19 cellular contexts compared by ENCODE assay signal in genomic region chr13:93145199-93145598, GRCh38.
DNase-seq lines count a peak whose midpoint lies in the region; ATAC-seq, FAIRE-seq and TF ChIP-seq lines count a peak whose summit lies in the region.
"Had no signal": no experiment of that assay in that cellular context is flagged by ENCODE, and none has a peak within 500 bp of the region (broad histone marks: within the 10 kb centered on the region; RNA-seq: fewer than 3 reads in every experiment).

No MANE protein-coding gene starts in this region.

- WGBS in H9 (ENCODE audit: extremely low coverage, insufficient read length, low lambda C conversion rate): no CpG with 5 or more reads among the region's 2 CpGs
- WGBS in hepatocyte (ENCODE audit: low lambda C conversion rate, missing lambda C conversion rate): 69% methylated on average over 2 of the region's 2 CpGs

- no peak overlapping the region for H3K23ac ChIP-seq in H9 (ENCODE audit: insufficient read length, low read depth, low read length)

- H3K4me2 ChIP-seq in H9 (ENCODE audit: insufficient read depth, insufficient read length, low read length) (no peak overlapping the region), hepatocyte (no peak overlapping the region)
- H3K4me2 ChIP-seq: BLaER1 treated with 17β-estradiol and CSF1 and Interleukin-3, amounts not matched to agents 10 nM and 100 nM; SK-N-SH had no signal

- H3K23me2 ChIP-seq in H9 (ENCODE audit: insufficient read length, low read depth, low read length, poor library complexity, severe bottlenecking): no peaks in the 10 kb centered on the region

- H3K9me3 Mint-ChIP-seq in H9: no peaks in the 10 kb centered on the region
- peaks cover 8% of the 10 kb centered on the region; the same call in 1 of the 2 replicates for H3K9me3 Mint-ChIP-seq in WTC11
- H3K9me3 Mint-ChIP-seq in CD14-positive monocyte: peaks cover 0 to 7% (median 5%) of the 10 kb centered on the region in 7 donors

- no peak overlapping the region for H3K4ac ChIP-seq in H9 (ENCODE audit: low read depth, low read length)

- no peak overlapping the region for H3K56ac ChIP-seq in H9 (ENCODE audit: insufficient read length, low read depth, low read length)

- no peak overlapping the region for H4K91ac ChIP-seq in H9 (ENCODE audit: insufficient read length, low read depth, low read length)

- CTCF ChIA-PET in WTC11 (lab: Charles Lee): no interaction called here

- TF ChIP-seq CTCF in H9 (conservative IDR thresholded peaks at IDR 0.05): no peak
- no peak for TF ChIP-seq CTCF in WTC11 (IDR thresholded peaks at IDR 0.05)
- TF ChIP-seq CTCF in hepatocyte (IDR thresholded peaks at IDR 0.05; ENCODE audit: poor library complexity): no peak
- TF ChIP-seq CTCF in CD14-positive monocyte (IDR thresholded peaks at IDR 0.05): no peak
- no peak for TF ChIP-seq CTCF in D721Med (IDR thresholded peaks at IDR 0.05; ENCODE audit: insufficient read depth, missing control alignments)

- H3K18ac ChIP-seq in H9 (ENCODE audit: insufficient read length, low read depth, low read length): no peak overlapping the region

- no peaks in the 10 kb centered on the region for H3K36me3 Mint-ChIP-seq in H9 (ENCODE audit: insufficient read depth in 1 of 3, low read depth in 3 of 3)
- H3K36me3 Mint-ChIP-seq in WTC11: 0 out of 2 replicates have a peak, but pooled peaks cover 4% of the 10 kb centered on the region
- no peaks in the 10 kb centered on the region for H3K36me3 Mint-ChIP-seq in CD14-positive monocyte
- H3K36me3 Mint-ChIP-seq: CD8-positive, alpha-beta memory T cell had no signal

- H3K9ac ChIP-seq in H9 (ENCODE audit: extremely low read depth, insufficient read length, low read length): no peak overlapping the region
- H3K9ac ChIP-seq: BLaER1 treated with 17β-estradiol and CSF1 and Interleukin-3, amounts not matched to agents 10 nM and 100 nM; SK-N-SH had no signal

- H3K36me3 ChIP-seq in hepatocyte (replicated peaks; ENCODE audit: insufficient read depth, low read depth): no peaks in the 10 kb centered on the region
- H3K36me3 ChIP-seq: BLaER1 treated with 17β-estradiol and CSF1 and Interleukin-3, amounts not matched to agents 10 nM and 100 nM had no signal

- FAIRE-seq in D721Med (lab: Jason Lieb, UNC): no peak

- POLR2A ChIA-PET in WTC11 (lab: Charles Lee): no interaction called here

- H3K79me1 ChIP-seq in H9 (ENCODE audit: insufficient read depth, low read depth, low read length, poor library complexity, severe bottlenecking): no peaks in the 10 kb centered on the region

- H2AK5ac ChIP-seq in H9 (ENCODE audit: insufficient read length, low read length): no peak overlapping the region

- H3K27me3 Mint-ChIP-seq in H9 (ENCODE audit: low read depth) (no peaks in the 10 kb centered on the region), WTC11 (ENCODE audit: low read depth) (peaks cover 34% of the 10 kb centered on the region), CD14-positive monocyte (ENCODE audit: low read depth in 3 of 3) (no peaks in the 10 kb centered on the region)
- H3K27me3 Mint-ChIP-seq: CD8-positive, alpha-beta memory T cell had no signal

- peak overlapping the region; percentile 91 for H2AFZ ChIP-seq in H9 (ENCODE audit: low read length)
- no peak overlapping the region for H2AFZ ChIP-seq in hepatocyte

- H4K8ac ChIP-seq in H9 (replicated peaks; ENCODE audit: insufficient read length, low read depth, low read length): no peak overlapping the region

- H3K79me2 ChIP-seq in H9 (ENCODE audit: insufficient read depth, low read length) (no peaks in the 10 kb centered on the region), hepatocyte (no peaks in the 10 kb centered on the region)

- no peak overlapping the region for H3T11ph ChIP-seq in H9 (ENCODE audit: low read length)

- H2BK20ac ChIP-seq in H9 (ENCODE audit: low read depth, low read length, poor library complexity, severe bottlenecking): no peak overlapping the region

- H3K4me3 ChIP-seq in hepatocyte: no peak overlapping the region
- H3K4me3 ChIP-seq: BLaER1 treated with 17β-estradiol and CSF1 and Interleukin-3, amounts not matched to agents 10 nM and 100 nM had no signal

- H2BK5ac ChIP-seq in H9 (ENCODE audit: insufficient read length, low read length): no peak overlapping the region

- H3K9me3 ChIP-seq in H9 (ENCODE audit: control insufficient read depth, low read depth, low read length) (no peaks in the 10 kb centered on the region), hepatocyte (ENCODE audit: low read depth) (no peaks in the 10 kb centered on the region)
- H3K9me3 ChIP-seq: BLaER1 treated with 17β-estradiol and CSF1 and Interleukin-3, amounts not matched to agents 10 nM and 100 nM; SK-N-SH had no signal

- no peak overlapping the region for H2BK120ac ChIP-seq in H9 (ENCODE audit: low read depth, low read length, poor library complexity, severe bottlenecking)

- H2BK12ac ChIP-seq in H9 (ENCODE audit: insufficient read length, low read depth, low read length): no peak overlapping the region

- H3K4me1 Mint-ChIP-seq in H9 (peaks cover 13 to 17% of the 10 kb centered on the region in 2 experiments), WTC11 (peaks cover 13% of the 10 kb centered on the region), CD14-positive monocyte (no peaks in the 10 kb centered on the region)
- H3K4me1 Mint-ChIP-seq: CD8-positive, alpha-beta memory T cell had no signal

- no peak overlapping the region for H3K14ac ChIP-seq in H9 (ENCODE audit: insufficient read depth, low read length)

- H4K5ac ChIP-seq in H9 (ENCODE audit: insufficient read length, low read depth, low read length): no peak overlapping the region

- intact Hi-C loops in CD14-positive monocyte (cut with micrococcal nuclease): no loop called here

- DNase-seq in H9: peak; percentile 32
- DNase-seq in WTC11 (ENCODE audit: low spot score): no peak
- no peak for DNase-seq in hepatocyte (ENCODE audit: low spot score)
- DNase-seq in kidney tubule cell (ENCODE audit: low spot score): peak; percentile 66
- DNase-seq in CD14-positive monocyte (ENCODE audit: low spot score): no peak
- DNase-seq in D721Med (ENCODE audit: insufficient read length, low spot score): no peak
- DNase-seq: CD8-positive, alpha-beta memory T cell; DMS79; MM.1S; NCI-H1092; NCI-H1436 treated with DMSO at 0.1 percent for 48 hours; NCI-H2029 treated with DMSO at 0.1 percent for 48 hours; NCI-H2171 treated with DMSO at 0.1 percent for 48 hours; NCI-H774; OCI-M1; SHP77 treated with DMSO at 0.1 percent for 48 hours; SK-N-SH had no signal

- H3K4me3 Mint-ChIP-seq in H9 (no peak overlapping the region), WTC11 (no peak overlapping the region), CD14-positive monocyte (no peak overlapping the region)
- H3K4me3 Mint-ChIP-seq: CD8-positive, alpha-beta memory T cell had no signal

- H3K27ac Mint-ChIP-seq in H9 (peak overlapping the region in 2 of 3 experiments; percentile 10 to 59; a peak in 1 of 7 replicates), WTC11 (peak overlapping the region; percentile 75), CD14-positive monocyte (no peak overlapping the region)
- H3K27ac Mint-ChIP-seq: CD8-positive, alpha-beta memory T cell had no signal

- no peaks in the 10 kb centered on the region for H3K9me2 ChIP-seq in hepatocyte (replicated peaks; ENCODE audit: insufficient read depth)
- H3K9me2 ChIP-seq: SK-N-SH had no signal

- H3K27ac ChIP-seq in H9 (ENCODE audit: insufficient read length, low read depth, low read length) (no peak overlapping the region), hepatocyte (peak overlapping the region; percentile 80)
- H3K27ac ChIP-seq: BLaER1 treated with 17β-estradiol and CSF1 and Interleukin-3, amounts not matched to agents 10 nM and 100 nM had no signal

- peak; percentile 93 for ATAC-seq in WTC11
- ATAC-seq in HG03442 (IDR thresholded peaks at IDR 0.05; ENCODE audit: unreplicated experiment): no peak

- H2BK15ac ChIP-seq in H9 (ENCODE audit: low read depth, low read length): no peak overlapping the region

- H3K4me1 ChIP-seq in H9 (ENCODE audit: insufficient read depth, low read length) (0 out of 2 replicates have a peak, but pooled peaks cover 2% of the 10 kb centered on the region), hepatocyte (ENCODE audit: insufficient read depth) (peaks cover 14% of the 10 kb centered on the region)

- H3K27me3 ChIP-seq in H9 (ENCODE audit: insufficient read depth, low read length) (no peaks in the 10 kb centered on the region), hepatocyte (no peaks in the 10 kb centered on the region)
- H3K27me3 ChIP-seq: BLaER1 treated with 17β-estradiol and CSF1 and Interleukin-3, amounts not matched to agents 10 nM and 100 nM had no signal

- no peaks in the 10 kb centered on the region for H4K20me1 ChIP-seq in H9 (ENCODE audit: control insufficient read depth, insufficient read depth, insufficient read length)
- no peaks in the 10 kb centered on the region for H4K20me1 ChIP-seq in hepatocyte (ENCODE audit: insufficient read depth, poor library complexity, severe bottlenecking)
- H4K20me1 ChIP-seq: BLaER1 treated with 17β-estradiol and CSF1 and Interleukin-3, amounts not matched to agents 10 nM and 100 nM had no signal

TF ChIP-seq in WTC11, 78 proteins besides CTCF, POLR2A, EP300 and RAD21 (continues in another document):
- TF ChIP-seq, protein P1, sequence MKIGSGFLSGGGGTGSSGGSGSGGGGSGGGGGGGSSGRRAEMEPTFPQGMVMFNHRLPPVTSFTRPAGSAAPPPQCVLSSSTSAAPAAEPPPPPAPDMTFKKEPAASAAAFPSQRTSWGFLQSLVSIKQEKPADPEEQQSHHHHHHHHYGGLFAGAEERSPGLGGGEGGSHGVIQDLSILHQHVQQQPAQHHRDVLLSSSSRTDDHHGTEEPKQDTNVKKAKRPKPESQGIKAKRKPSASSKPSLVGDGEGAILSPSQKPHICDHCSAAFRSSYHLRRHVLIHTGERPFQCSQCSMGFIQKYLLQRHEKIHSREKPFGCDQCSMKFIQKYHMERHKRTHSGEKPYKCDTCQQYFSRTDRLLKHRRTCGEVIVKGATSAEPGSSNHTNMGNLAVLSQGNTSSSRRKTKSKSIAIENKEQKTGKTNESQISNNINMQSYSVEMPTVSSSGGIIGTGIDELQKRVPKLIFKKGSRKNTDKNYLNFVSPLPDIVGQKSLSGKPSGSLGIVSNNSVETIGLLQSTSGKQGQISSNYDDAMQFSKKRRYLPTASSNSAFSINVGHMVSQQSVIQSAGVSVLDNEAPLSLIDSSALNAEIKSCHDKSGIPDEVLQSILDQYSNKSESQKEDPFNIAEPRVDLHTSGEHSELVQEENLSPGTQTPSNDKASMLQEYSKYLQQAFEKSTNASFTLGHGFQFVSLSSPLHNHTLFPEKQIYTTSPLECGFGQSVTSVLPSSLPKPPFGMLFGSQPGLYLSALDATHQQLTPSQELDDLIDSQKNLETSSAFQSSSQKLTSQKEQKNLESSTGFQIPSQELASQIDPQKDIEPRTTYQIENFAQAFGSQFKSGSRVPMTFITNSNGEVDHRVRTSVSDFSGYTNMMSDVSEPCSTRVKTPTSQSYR (CRISPR knock-in tag; IDR thresholded peaks at IDR 0.05): no peak

Comparison
In these comparisons a context has a peak if more than half of its experiments do, and no peak if none do; other contexts are left out.
1. DNase-seq: peak in H9 (single experiment) and kidney tubule cell (single experiment); none in WTC11 (single experiment), hepatocyte (single experiment), CD14-positive monocyte (single experiment) and D721Med (single experiment).
2. H3K27ac Mint-ChIP-seq: peak in H9 (2 of 3) and WTC11 (single experiment); none in CD14-positive monocyte (0 of 7).